16 cellular contexts compared by ENCODE assay signal in the genomic region with DNA sequence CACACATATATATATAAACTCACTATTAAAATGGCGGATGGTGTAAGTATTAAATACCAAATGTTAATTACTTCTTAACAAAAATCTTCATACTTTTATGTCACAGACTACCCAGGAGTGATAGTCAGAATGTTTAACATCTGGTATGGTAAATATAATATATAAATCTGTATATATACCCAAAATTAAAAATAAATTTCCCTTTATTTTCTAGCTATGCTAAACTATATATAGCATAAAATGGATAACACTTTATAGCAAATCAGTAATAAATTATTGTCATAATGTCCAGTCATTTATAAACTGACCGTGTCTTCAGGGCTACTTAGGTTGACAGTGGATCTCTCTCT. TPM values are rescaled to one million over a fixed set of nuclear protein-coding genes. Genes with fewer than 3 reads are reported as not detected.
DNase-seq lines count a peak whose midpoint lies in the region; ATAC-seq, FAIRE-seq and TF ChIP-seq lines count a peak whose summit lies in the region.
"Had no signal": no experiment of that assay in that cellular context is flagged by ENCODE, and none has a peak within 500 bp of the region (broad histone marks: within the 10 kb centered on the region; RNA-seq: fewer than 3 reads in every experiment).

No MANE protein-coding gene starts in this region.

- H3K27me3 ChIP-seq in body of pancreas (no peaks in the 10 kb centered on the region), neural progenitor cell (no peaks in the 10 kb centered on the region)
- H3K27me3 ChIP-seq: SJSA1 had no signal

- no peak overlapping the region for H3K27ac Mint-ChIP-seq in neural progenitor cell
- H3K27ac Mint-ChIP-seq in stimulated activated naive CD8-positive, alpha-beta T cell treated with anti-CD3 and anti-CD28 coated beads, Interleukin-15, amount 100 ng/mL, for 72 hours, result no peak overlapping the region
- H3K27ac Mint-ChIP-seq: CD8-positive, alpha-beta T cell had no signal

- no peak overlapping the region for H3K9ac ChIP-seq in neural progenitor cell

- TF ChIP-seq CTCF in A549 (IDR thresholded peaks at IDR 0.05) (no peak), body of pancreas (IDR thresholded peaks at IDR 0.05) (no peak), neural progenitor cell (IDR thresholded peaks at IDR 0.05) (no peak)

- no peaks in the 10 kb centered on the region for H4K20me1 ChIP-seq in neural progenitor cell (ENCODE audit: low read depth)

- H3K4me3 ChIP-seq in A549 (no peak overlapping the region), body of pancreas (no peak overlapping the region), neural progenitor cell (no peak overlapping the region)
- H3K4me3 ChIP-seq: HAP-1, SJSA1 had no signal

- TF ChIP-seq EP300 in A549 (IDR thresholded peaks at IDR 0.05), result no peak

- no peak for FAIRE-seq in A549 (lab: Jason Lieb, UNC)
- FAIRE-seq: A204.1 had no signal

- TF ChIP-seq POLR2A in A549 (IDR thresholded peaks at IDR 0.05; ENCODE audit: low read length) (no peak), body of pancreas (IDR thresholded peaks at IDR 0.05) (no peak)

- H3K4me1 ChIP-seq in A549, result peaks cover 32% of the 10 kb centered on the region
- peaks cover 75% of the 10 kb centered on the region for H3K4me1 ChIP-seq in body of pancreas
- peaks cover 15% of the 10 kb centered on the region for H3K4me1 ChIP-seq in neural progenitor cell
- H3K4me1 ChIP-seq: SJSA1 had no signal

- H3K36me3 ChIP-seq in body of pancreas (replicated peaks in 1 of 2; ENCODE audit: insufficient read depth in 1 of 2, low read depth in 2 of 2) (no peaks in the 10 kb centered on the region), neural progenitor cell (no peaks in the 10 kb centered on the region)
- H3K36me3 ChIP-seq: HAP-1, SJSA1 had no signal

- CTCF ChIA-PET in A549 (lab: Yijun Ruan, JAX), result interaction anchor here (1.2 to 1.3 kb wide), 2 partner anchors 9 to 12 kb away, joined by 3 to 4 read pairs; no protein-coding TSS in a partner anchor

- H3K27me3 Mint-ChIP-seq in neural progenitor cell (ENCODE audit: insufficient read depth, low read depth), result no peaks in the 10 kb centered on the region
- H3K27me3 Mint-ChIP-seq in stimulated activated naive CD8-positive, alpha-beta T cell treated with anti-CD3 and anti-CD28 coated beads, Interleukin-15, amount 100 ng/mL, for 72 hours, result peaks cover 7% of the 10 kb centered on the region

- TF ChIP-seq RAD21 in A549 (conservative IDR thresholded peaks at IDR 0.05 in 1 of 2, IDR thresholded peaks at IDR 0.05 in 1 of 2), result no peak

- no peak overlapping the region for H3K4me3 Mint-ChIP-seq in neural progenitor cell
- H3K4me3 Mint-ChIP-seq in stimulated activated naive CD8-positive, alpha-beta T cell treated with anti-CD3 and anti-CD28 coated beads, Interleukin-15, amount 100 ng/mL, for 72 hours, result no peak overlapping the region
- H3K4me3 Mint-ChIP-seq: CD8-positive, alpha-beta T cell had no signal

- peak overlapping the region; percentile 79 to 84; a peak in 5 of 6 replicates for H3K27ac ChIP-seq in A549
- peak overlapping the region in 3 of 4 donors; percentile 83 to 91 (median 88) for H3K27ac ChIP-seq in body of pancreas
- peak overlapping the region; percentile 9 for H3K27ac ChIP-seq in neural progenitor cell
- H3K27ac ChIP-seq: SJSA1 had no signal

- H3K4me1 Mint-ChIP-seq in neural progenitor cell, result peaks cover 8% of the 10 kb centered on the region
- no peaks in the 10 kb centered on the region for H3K4me1 Mint-ChIP-seq in stimulated activated naive CD8-positive, alpha-beta T cell treated with anti-CD3 and anti-CD28 coated beads, Interleukin-15, amount 100 ng/mL, for 72 hours

- WGBS in A549 (ENCODE audit: missing lambda C conversion rate), result 58% methylated on average over 2 of the region's 2 CpGs
- WGBS in body of pancreas, 2 donors, result 37 to 61% methylated on average over 2 of the region's 2 CpGs

- ATAC-seq in A549 (no peak), body of pancreas (no peak), GM21515 (IDR thresholded peaks at IDR 0.05; ENCODE audit: unreplicated experiment) (no peak)
- ATAC-seq in stimulated activated naive CD8-positive, alpha-beta T cell treated with anti-CD3 and anti-CD28 coated beads, Interleukin-15, amount 100 ng/mL, for 72 hours, result no peak
- ATAC-seq: CD8-positive, alpha-beta T cell had no signal

- H3K9me3 Mint-ChIP-seq in neural progenitor cell, result no peaks in the 10 kb centered on the region
- H3K9me3 Mint-ChIP-seq in stimulated activated naive CD8-positive, alpha-beta T cell treated with anti-CD3 and anti-CD28 coated beads, Interleukin-15, amount 100 ng/mL, for 72 hours, result no peaks in the 10 kb centered on the region
- H3K9me3 Mint-ChIP-seq: CD8-positive, alpha-beta T cell had no signal

- H3K4me2 ChIP-seq in A549, result peak overlapping the region; percentile 63
- H3K4me2 ChIP-seq in neural progenitor cell, result peak overlapping the region; percentile 7

- H3F3A ChIP-seq in neural progenitor cell (ENCODE audit: low read depth), result peaks cover 11% of the 10 kb centered on the region

- POLR2A ChIA-PET in A549 (lab: Yijun Ruan, JAX), result no interaction called here

- H3K9me3 ChIP-seq in A549 (no peaks in the 10 kb centered on the region), body of pancreas (no peaks in the 10 kb centered on the region), neural progenitor cell (ENCODE audit: low read depth) (no peaks in the 10 kb centered on the region)
- H3K9me3 ChIP-seq: HAP-1, SJSA1 had no signal

- intact Hi-C loops in body of pancreas (cut with DNase I), result no loop called here

- H3K79me2 ChIP-seq in neural progenitor cell (ENCODE audit: low read depth), result no peaks in the 10 kb centered on the region

- H2AFZ ChIP-seq in neural progenitor cell (replicated peaks), result peak overlapping the region; percentile 47

- no peaks in the 10 kb centered on the region for H3K36me3 Mint-ChIP-seq in neural progenitor cell
- H3K36me3 Mint-ChIP-seq: CD8-positive, alpha-beta T cell had no signal

- DNase-seq in A549 (ENCODE audit: low read depth in 1 of 2, low spot score in 1 of 2), result no peak
- peak; percentile 9 for DNase-seq in HT-29 (ENCODE audit: low spot score)
- DNase-seq in body of pancreas, result no peak
- DNase-seq in neural progenitor cell (ENCODE audit: low spot score), result no peak
- no peak for DNase-seq in stimulated activated naive CD8-positive, alpha-beta T cell treated with anti-CD3 and anti-CD28 coated beads, Interleukin-15, amount 100 ng/mL, for 72 hours
- no peak for DNase-seq in NCI-H446 (lab: John Stamatoyannopoulos, UW)
- no peak for DNase-seq in NCI-H2107 treated with DMSO at 0.1 percent for 48 hours (lab: John Stamatoyannopoulos, UW; ENCODE audit: unreplicated experiment)
- DNase-seq: CD8-positive, alpha-beta T cell; NCI-H1694 had no signal

TF ChIP-seq in A549, 52 proteins besides CTCF, POLR2A, EP300 and RAD21 (continues in another document):
- TF ChIP-seq, protein P1, sequence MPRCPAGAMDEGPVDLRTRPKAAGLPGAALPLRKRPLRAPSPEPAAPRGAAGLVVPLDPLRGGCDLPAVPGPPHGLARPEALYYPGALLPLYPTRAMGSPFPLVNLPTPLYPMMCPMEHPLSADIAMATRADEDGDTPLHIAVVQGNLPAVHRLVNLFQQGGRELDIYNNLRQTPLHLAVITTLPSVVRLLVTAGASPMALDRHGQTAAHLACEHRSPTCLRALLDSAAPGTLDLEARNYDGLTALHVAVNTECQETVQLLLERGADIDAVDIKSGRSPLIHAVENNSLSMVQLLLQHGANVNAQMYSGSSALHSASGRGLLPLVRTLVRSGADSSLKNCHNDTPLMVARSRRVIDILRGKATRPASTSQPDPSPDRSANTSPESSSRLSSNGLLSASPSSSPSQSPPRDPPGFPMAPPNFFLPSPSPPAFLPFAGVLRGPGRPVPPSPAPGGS (IDR thresholded peaks at IDR 0.05), result no peak
- TF ChIP-seq ATOH8 (CRISPR knock-in tag; IDR thresholded peaks at IDR 0.05; ENCODE audit: low read depth), result no peak
- no peak for TF ChIP-seq CHD2 (IDR thresholded peaks at IDR 0.05; ENCODE audit: low read length, partially characterized antibody)

RNA-seq across cellular contexts. Expression of gene GSTA2, which starts 37.1 kb away (rescaled TPM):
- 0.68 and 0.70 TPM in 2 replicates for polyA plus RNA-seq in A549 (2011; rRNA removed)
- polyA plus RNA-seq in A549 (2012; cell fraction: cytosol; rRNA removed), result not detected in 2 replicates
- not detected in 2 replicates for polyA plus RNA-seq in A549 (2012; cell fraction: nucleus; rRNA removed)
- polyA plus RNA-seq in A549 (2017; fragmentation: RNase III; extraction: RNeasy Plus Mini Kit Qiagen cat#74134 plus additional on column Dnase treatment), result 0.10 TPM in 1 of 3 replicates, not detected in the others
- polyA minus RNA-seq in A549 (2011; rRNA and poly(A)+ RNA removed), result not detected in 2 replicates
- 0.18 TPM in 1 of 2 replicates, not detected in the other for total RNA-seq in HT-29 (2014; rRNA removed; shearing (Covaris generic))
- total RNA-seq in body of pancreas, result 10 to 100 TPM; 73.7 to 76.1 TPM
- not detected in 2 replicates for total RNA-seq in neural progenitor cell (ENCODE audit: low replicate concordance)
- total RNA-seq: CD8-positive, alpha-beta T cell; G401; OCI-LY7; SJSA1 had no signal
- polyA plus RNA-seq: BJ had no signal

RNA-seq across cellular contexts. Expression of gene TMEM14A, which starts 55.3 kb away (rescaled TPM):
- 40.5 and 63.8 TPM in 2 replicates for polyA plus RNA-seq in A549 (2011; rRNA removed)
- polyA plus RNA-seq in A549 (2012; cell fraction: cytosol; rRNA removed), result 33.7 and 36.0 TPM in 2 replicates
- polyA plus RNA-seq in A549 (2012; cell fraction: nucleus; rRNA removed), result 11.0 and 25.6 TPM in 2 replicates
- polyA plus RNA-seq in A549 (2017; fragmentation: RNase III; extraction: RNeasy Plus Mini Kit Qiagen cat#74134 plus additional on column Dnase treatment), result 49.8 to 53.4 TPM (median 52.7 TPM) in 3 replicates
- polyA minus RNA-seq in A549 (2011; rRNA and poly(A)+ RNA removed), result 8.2 and 9.2 TPM in 2 replicates
- total RNA-seq in HT-29 (2014; rRNA removed; shearing (Covaris generic)), result 26.9 and 29.3 TPM in 2 replicates
- total RNA-seq in body of pancreas, result 10 to 100 TPM; 14.8 to 33.2 TPM
- 23.4 and 33.7 TPM in 2 replicates for total RNA-seq in neural progenitor cell (ENCODE audit: low replicate concordance)

Comparison
In these comparisons a context has a peak if more than half of its experiments do, and no peak if none do; other contexts are left out.
1. H3K27ac ChIP-seq: peak in every context shown above with its lines; median percentile 88 in body of pancreas; 82 in A549; 9 in neural progenitor cell.
2. RNA of gene GSTA2, which starts 37.1 kb away (total RNA-seq): 73.7 to 76.1 TPM in body of pancreas; 0.18 TPM in HT-29 and not detected in neural progenitor cell; every median in the first group is over 10 times any median in the second.